ENCODE assay signal across 24 cellular contexts in the genomic region with DNA sequence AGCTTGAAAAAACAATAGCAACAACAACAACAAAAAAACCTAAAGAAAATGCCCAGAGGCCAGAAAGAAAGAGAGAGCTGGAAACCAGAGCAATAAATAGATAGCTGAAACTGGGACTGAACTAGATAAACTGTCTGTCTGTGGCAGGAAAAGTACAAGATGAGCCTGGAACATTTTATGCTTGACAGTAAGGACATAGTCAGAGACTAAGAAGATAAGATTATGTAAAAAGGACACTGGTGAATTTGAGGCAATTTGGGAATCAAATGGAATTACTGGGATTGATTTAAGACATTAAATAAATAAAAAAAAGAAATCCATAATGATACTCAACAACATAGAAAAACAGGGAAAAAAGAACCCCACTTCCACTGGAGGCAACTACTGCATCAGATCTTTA.
"Had no signal": no experiment of that assay in that cellular context is flagged by ENCODE, and none has a peak within 500 bp of the region (broad histone marks: within the 10 kb centered on the region; RNA-seq: fewer than 3 reads in every experiment).

No MANE protein-coding gene starts in this region.

- H3K4me1 ChIP-seq: prostate gland had no signal

- H2AFZ ChIP-seq: hepatocyte had no signal

- H3K4me3 ChIP-seq: hepatocyte, lower lobe of right lung, pancreas, prostate gland, skin epidermis, spleen, suprapubic skin, thoracic aorta, tibial artery, upper lobe of right lung had no signal

- DNase-seq: islet precursor cell; lower lobe of right lung; mammary epithelial cell; mesenchymal stem cell; pancreas; posterior cingulate gyrus; retina; right cardiac atrium; spleen; stimulated activated CD4-positive, alpha-beta T cell treated with anti-CD3 and anti-CD28 coated beads, Interleukin-4, amount 100 ng/mL, for 24 hours; stimulated activated naive CD4-positive, alpha-beta T cell; tibial artery; trophoblast cell; upper lobe of right lung had no signal

- ATAC-seq: left lobe of liver; lower lobe of right lung; naive thymus-derived CD8-positive, alpha-beta T cell; pancreas; right cardiac atrium; sciatic nerve; stimulated activated effector memory CD8-positive, alpha-beta T cell treated with anti-CD3 and anti-CD28 coated beads, Interleukin-12 subunit alpha, Interleukin-12 subunit beta, amount 100 ng/mL, for 72 hours; upper lobe of right lung had no signal

- H3K27ac ChIP-seq: hepatocyte, lower lobe of right lung, pancreas, prostate gland, skin epidermis, spleen, suprapubic skin, thoracic aorta, upper lobe of right lung had no signal

- H3K27ac Mint-ChIP-seq: stimulated activated naive CD8-positive, alpha-beta T cell treated with anti-CD3 and anti-CD28 coated beads, Interleukin-15, Interleukin-2, amounts not matched to agents 100 ng/mL and 50 ng/mL, for 24 hours had no signal

- H3K27me3 ChIP-seq: hepatocyte, pancreas, spleen, suprapubic skin, tibial artery, upper lobe of right lung had no signal

- H3K4me2 ChIP-seq: hepatocyte had no signal

- H3K27me3 Mint-ChIP-seq: naive thymus-derived CD8-positive, alpha-beta T cell; stimulated activated naive CD8-positive, alpha-beta T cell treated with anti-CD3 and anti-CD28 coated beads, Interleukin-15, Interleukin-2, amounts not matched to agents 100 ng/mL and 50 ng/mL, for 24 hours had no signal

- H3K9me3 ChIP-seq: lower lobe of right lung, pancreas, prostate gland had no signal

- H3K36me3 ChIP-seq: lower lobe of right lung, pancreas, prostate gland, suprapubic skin, thoracic aorta, tibial artery, upper lobe of right lung had no signal

- H3K9me3 Mint-ChIP-seq: stimulated activated effector memory CD8-positive, alpha-beta T cell treated with anti-CD3 and anti-CD28 coated beads, Interleukin-12 subunit alpha, Interleukin-12 subunit beta, amount 100 ng/mL, for 72 hours had no signal
